8 cellular contexts compared by ENCODE assay signal in genomic region chr21:33915368-33916199, GRCh38. TPM values are rescaled to one million over a fixed set of nuclear protein-coding genes. Genes with fewer than 3 reads are reported as not detected.
A peak's percentile ranks its signal among the peaks of the same experiment; 100 is the strongest.
DNase-seq lines count a peak whose midpoint lies in the region; TF ChIP-seq lines count a peak whose summit lies in the region.

TSS of gene ATP5PO (minus strand) at chr21:33915804. CDS start at chr21:33915763, 41 bp downstream.

- H3K4me3 ChIP-seq in HFF-Myc (replicated peaks; ENCODE audit: low read depth, low read length) = peak within 1 kb of the TSS; percentile 98
- peak within 1 kb of the TSS; percentile 95 for H3K4me3 ChIP-seq in neuron (ENCODE audit: low read length)
- peak within 1 kb of the TSS; percentile 93 to 100 (median 98) for H3K4me3 ChIP-seq in subcutaneous abdominal adipose tissue (ENCODE audit: low read depth in 1 of 5, low read length in 5 of 5)

- H3K4me3 Mint-ChIP-seq in activated naive CD4-positive, alpha-beta T cell treated with anti-CD3 and anti-CD28 coated beads for 36 hours = peak within 1 kb of the TSS; percentile 98

- H3K4me1 Mint-ChIP-seq in activated naive CD4-positive, alpha-beta T cell treated with anti-CD3 and anti-CD28 coated beads for 36 hours (ENCODE audit: low read depth) = peaks cover 27% of the 10 kb centered on the region

- intact Hi-C loops in activated naive CD4-positive, alpha-beta T cell treated with anti-CD3 and anti-CD28 coated beads for 36 hours (cut with micrococcal nuclease) = loop anchor here (1.0 to 5.0 kb wide), 5 partner anchors 21 to 702 kb away; partner anchors contain the start of genes GART, ITSN1 and RCAN1

- no peak for TF ChIP-seq CTCF in HFF-Myc (IDR thresholded peaks at IDR 0.05; ENCODE audit: low read depth, low read length, missing control alignments)

- H3K4me1 ChIP-seq in neuron (ENCODE audit: insufficient read depth, low read length) = peaks cover 10% of the 10 kb centered on the region
- H3K4me1 ChIP-seq in subcutaneous abdominal adipose tissue (ENCODE audit: control insufficient read depth in 5 of 5, insufficient read depth in 5 of 5, low read length in 5 of 5) = peaks cover 5 to 21% (median 20%) of the 10 kb centered on the region in 5 donors

- H3K27me3 ChIP-seq in neuron (ENCODE audit: insufficient read depth, low read length) (no peaks in the 10 kb centered on the region), subcutaneous abdominal adipose tissue (ENCODE audit: control insufficient read depth in 5 of 5, insufficient read depth in 4 of 5, low read length in 5 of 5) (no peaks in the 10 kb centered on the region)

- peak; percentile 98 for DNase-seq in GM03348 (ENCODE audit: low spot score)
- peak; percentile 96 for DNase-seq in HFF-Myc (ENCODE audit: extremely low read depth, low read depth)
- peak; percentile 98 for DNase-seq in NAMALWA (ENCODE audit: low spot score)
- DNase-seq in SK-N-DZ (ENCODE audit: low spot score) = peak; percentile 96
- DNase-seq in activated naive CD4-positive, alpha-beta T cell treated with anti-CD3 and anti-CD28 coated beads for 36 hours = peak; percentile 98
- DNase-seq in foreskin melanocyte = peak; percentile 96

- no peaks in the 10 kb centered on the region for H3K27me3 Mint-ChIP-seq in activated naive CD4-positive, alpha-beta T cell treated with anti-CD3 and anti-CD28 coated beads for 36 hours (ENCODE audit: low read depth)

- H3K36me3 ChIP-seq in neuron (ENCODE audit: insufficient read depth, low read length) (peaks cover 32% of the 10 kb centered on the region), subcutaneous abdominal adipose tissue (ENCODE audit: control insufficient read depth in 5 of 5, insufficient read depth in 5 of 5, low read length in 5 of 5) (peaks cover 8 to 23% (median 20%) of the 10 kb centered on the region in 5 donors)

- peak within 1 kb of the TSS; percentile 80 for H3K27ac ChIP-seq in subcutaneous abdominal adipose tissue (ENCODE audit: low read depth, low read length)

- no peaks in the 10 kb centered on the region for H3K9me3 ChIP-seq in neuron (ENCODE audit: low read length)
- no peaks in the 10 kb centered on the region for H3K9me3 ChIP-seq in subcutaneous abdominal adipose tissue (ENCODE audit: control insufficient read depth in 5 of 5, low read length in 5 of 5)

- H3K27ac Mint-ChIP-seq in activated naive CD4-positive, alpha-beta T cell treated with anti-CD3 and anti-CD28 coated beads for 36 hours = peak within 1 kb of the TSS; percentile 95

- H3K36me3 Mint-ChIP-seq in activated naive CD4-positive, alpha-beta T cell treated with anti-CD3 and anti-CD28 coated beads for 36 hours (ENCODE audit: low read depth) = peaks cover 16% of the 10 kb centered on the region

- no peaks in the 10 kb centered on the region for H3K9me3 Mint-ChIP-seq in activated naive CD4-positive, alpha-beta T cell treated with anti-CD3 and anti-CD28 coated beads for 36 hours

- CTCF ChIA-PET in activated naive CD4-positive, alpha-beta T cell treated with anti-CD3 and anti-CD28 coated beads for 36 hours (lab: Charles Lee) = interaction anchor here (1.4 to 2.3 kb wide), 2 partner anchors 8 to 95 kb away, joined by 3 to 11 read pairs; no protein-coding TSS in a partner anchor

- peak within 1 kb of the TSS; percentile 82 to 98 (median 95) for H3K9ac ChIP-seq in subcutaneous abdominal adipose tissue (ENCODE audit: low read length in 5 of 5)

- peak within 1 kb of the TSS; percentile 92 for H2AFZ ChIP-seq in neuron (ENCODE audit: low read depth, low read length)

RNA-seq across cellular contexts. Expression of gene ATP5PO, which starts in this region (rescaled TPM):
- polyA plus RNA-seq in SK-N-DZ (2014; cell fraction: cytosol; rRNA removed) = 223 and 273 TPM in 2 replicates
- polyA plus RNA-seq in SK-N-DZ (2014; cell fraction: nucleus; rRNA removed) = 118 and 259 TPM in 2 replicates
- total RNA-seq in activated naive CD4-positive, alpha-beta T cell treated with anti-CD3 and anti-CD28 coated beads for 36 hours = 100 to 1,000 TPM; 230 TPM

Comparison
In these comparisons a context has a peak if more than half of its experiments do, and no peak if none do; other contexts are left out.
1. Peak in every context shown above with its lines: DNase-seq, H3K4me3 ChIP-seq and H3K27ac ChIP-seq.